In genomic region chr3:112604536-112604935, GRCh38 we compare ENCODE assay signal across 13 cellular contexts. TPM values are rescaled to one million over a fixed set of nuclear protein-coding genes. Genes with fewer than 3 reads are reported as not detected.
DNase-seq lines count a peak whose midpoint lies in the region.
"Had no signal": no experiment of that assay in that cellular context is flagged by ENCODE, and none has a peak within 500 bp of the region (broad histone marks: within the 10 kb centered on the region; RNA-seq: fewer than 3 reads in every experiment).

No MANE protein-coding gene starts in this region.

- DNase-seq in EL (peak; percentile 97), NCI-H146 (lab: John Stamatoyannopoulos, UW) (peak; percentile 41), dermis microvascular lymphatic vessel endothelial cell (ENCODE audit: low read depth in 2 of 2) (peak; percentile 97), non-pigmented ciliary epithelial cell (ENCODE audit: low read depth) (peak; percentile 77), SIG-M5 treated with dmso at 0.1 percent for 504 hours (lab: John Stamatoyannopoulos, UW; ENCODE audit: unreplicated experiment) (no peak), mesenteric fat pad (ENCODE audit: low spot score) (no peak), NCI-H510A (lab: John Stamatoyannopoulos, UW) (no peak)
- DNase-seq in activated CD4-positive, alpha-beta T cell treated with anti-CD3 and anti-CD28 coated beads for 48 hours, result no peak
- DNase-seq: DMS 273 treated with DMSO at 0.1 percent for 48 hours; natural killer cell; NCI-H1105 treated with DMSO at 0.1 percent for 48 hours; stimulated activated CD4-positive, alpha-beta T cell treated with anti-CD3 and anti-CD28 coated beads, Interleukin-4, amount 100 ng/mL, for 1 hour; testis had no signal

RNA-seq across cellular contexts. Expression of gene CCDC80, which starts 36.4 kb away (rescaled TPM):
- total RNA-seq in dermis microvascular lymphatic vessel endothelial cell, result 9.7 and 13.0 TPM in 2 replicates
- 426 TPM for total RNA-seq in mesenteric fat pad

RNA-seq across cellular contexts. Expression of gene SLC35A5, which starts 42.7 kb away (rescaled TPM):
- 25.7 and 33.5 TPM in 2 replicates for total RNA-seq in dermis microvascular lymphatic vessel endothelial cell
- 30.0 TPM for total RNA-seq in mesenteric fat pad

RNA-seq across cellular contexts. Expression of gene ATG3, which starts 42.8 kb away (rescaled TPM):
- total RNA-seq in dermis microvascular lymphatic vessel endothelial cell, result 53.5 and 62.0 TPM in 2 replicates
- 57.0 TPM for total RNA-seq in mesenteric fat pad

Comparison
In these comparisons a context has a peak if more than half of its experiments do, and no peak if none do; other contexts are left out.
1. DNase-seq: peak in EL (single experiment), NCI-H146 (single experiment), dermis microvascular lymphatic vessel endothelial cell (2 of 2) and non-pigmented ciliary epithelial cell (single experiment); none in SIG-M5 treated with dmso at 0.1 percent for 504 hours (single experiment), activated CD4-positive, alpha-beta T cell treated with anti-CD3 and anti-CD28 coated beads for 48 hours (single experiment), mesenteric fat pad (single experiment) and NCI-H510A (single experiment).
2. RNA of gene CCDC80, which starts 36.4 kb away (total RNA-seq): 426 TPM in mesenteric fat pad (single experiment); 9.7 to 13.0 TPM in dermis microvascular lymphatic vessel endothelial cell; every median in the first group is over 10 times any median in the second.